ENCODE assay signal across 1 cellular context in the genomic region with DNA sequence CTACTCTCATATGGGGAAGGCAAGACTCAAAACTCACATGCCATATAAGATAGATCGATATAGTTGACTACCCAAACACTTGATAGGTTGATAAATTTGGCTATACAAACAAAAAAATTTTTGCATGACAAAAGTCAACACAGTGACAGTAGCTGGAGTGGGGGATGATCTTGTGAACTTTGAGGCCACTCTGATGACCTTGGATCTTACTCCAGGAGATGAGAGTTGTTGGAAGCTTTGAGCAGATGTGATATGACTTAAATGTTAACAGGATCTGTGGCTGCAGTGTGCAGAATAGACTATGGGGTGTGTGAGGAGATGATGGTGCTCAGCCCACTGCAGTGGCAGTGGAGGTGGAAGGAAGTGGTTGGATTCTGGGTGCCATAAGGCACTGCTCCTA.
TF ChIP-seq lines count a peak whose summit lies in the region.

No MANE protein-coding gene starts in this region.

TF ChIP-seq in HepG2, 621 proteins besides CTCF, POLR2A, EP300 and RAD21 (continued from another document and continues in another):
- TF ChIP-seq, protein P1, sequence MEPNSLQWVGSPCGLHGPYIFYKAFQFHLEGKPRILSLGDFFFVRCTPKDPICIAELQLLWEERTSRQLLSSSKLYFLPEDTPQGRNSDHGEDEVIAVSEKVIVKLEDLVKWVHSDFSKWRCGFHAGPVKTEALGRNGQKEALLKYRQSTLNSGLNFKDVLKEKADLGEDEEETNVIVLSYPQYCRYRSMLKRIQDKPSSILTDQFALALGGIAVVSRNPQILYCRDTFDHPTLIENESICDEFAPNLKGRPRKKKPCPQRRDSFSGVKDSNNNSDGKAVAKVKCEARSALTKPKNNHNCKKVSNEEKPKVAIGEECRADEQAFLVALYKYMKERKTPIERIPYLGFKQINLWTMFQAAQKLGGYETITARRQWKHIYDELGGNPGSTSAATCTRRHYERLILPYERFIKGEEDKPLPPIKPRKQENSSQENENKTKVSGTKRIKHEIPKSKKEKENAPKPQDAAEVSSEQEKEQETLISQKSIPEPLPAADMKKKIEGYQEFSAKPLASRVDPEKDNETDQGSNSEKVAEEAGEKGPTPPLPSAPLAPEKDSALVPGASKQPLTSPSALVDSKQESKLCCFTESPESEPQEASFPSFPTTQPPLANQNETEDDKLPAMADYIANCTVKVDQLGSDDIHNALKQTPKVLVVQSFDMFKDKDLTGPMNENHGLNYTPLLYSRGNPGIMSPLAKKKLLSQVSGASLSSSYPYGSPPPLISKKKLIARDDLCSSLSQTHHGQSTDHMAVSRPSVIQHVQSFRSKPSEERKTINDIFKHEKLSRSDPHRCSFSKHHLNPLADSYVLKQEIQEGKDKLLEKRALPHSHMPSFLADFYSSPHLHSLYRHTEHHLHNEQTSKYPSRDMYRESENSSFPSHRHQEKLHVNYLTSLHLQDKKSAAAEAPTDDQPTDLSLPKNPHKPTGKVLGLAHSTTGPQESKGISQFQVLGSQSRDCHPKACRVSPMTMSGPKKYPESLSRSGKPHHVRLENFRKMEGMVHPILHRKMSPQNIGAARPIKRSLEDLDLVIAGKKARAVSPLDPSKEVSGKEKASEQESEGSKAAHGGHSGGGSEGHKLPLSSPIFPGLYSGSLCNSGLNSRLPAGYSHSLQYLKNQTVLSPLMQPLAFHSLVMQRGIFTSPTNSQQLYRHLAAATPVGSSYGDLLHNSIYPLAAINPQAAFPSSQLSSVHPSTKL (CRISPR knock-in tag; IDR thresholded peaks at IDR 0.05), result peak; percentile 33; the same call in 1 of the 2 replicates
- 0 out of 2 replicates have a peak, but pooled peaks have one; percentile 29 for TF ChIP-seq ARID3A (IDR thresholded peaks at IDR 0.05; ENCODE audit: low read depth, low read length)
- no peak for TF ChIP-seq ZNF776 (CRISPR knock-in tag; IDR thresholded peaks at IDR 0.05)
- no peak for TF ChIP-seq ZNF839 (CRISPR knock-in tag; IDR thresholded peaks at IDR 0.05; ENCODE audit: borderline replicate concordance)
- no peak for TF ChIP-seq SOX6 (IDR thresholded peaks at IDR 0.05)
- peak; percentile 85 for TF ChIP-seq SOX6 (CRISPR knock-in tag; IDR thresholded peaks at IDR 0.05)
- TF ChIP-seq NR2F1 (CRISPR knock-in tag; IDR thresholded peaks at IDR 0.05), result peak in 1 of 2 experiments; percentile 69; a peak in 2 of 4 replicates
- TF ChIP-seq SALL1 (CRISPR knock-in tag; IDR thresholded peaks at IDR 0.05), result peak; percentile 62
- TF ChIP-seq CENPX (CRISPR knock-in tag; IDR thresholded peaks at IDR 0.05), result no peak
- TF ChIP-seq SOX5 (CRISPR knock-in tag; IDR thresholded peaks at IDR 0.05; ENCODE audit: borderline replicate concordance), result peak; percentile 69; the same call in 1 of the 2 replicates
- TF ChIP-seq ZNF790 (CRISPR knock-in tag; IDR thresholded peaks at IDR 0.05; ENCODE audit: borderline replicate concordance), result no peak
- TF ChIP-seq, protein P2, sequence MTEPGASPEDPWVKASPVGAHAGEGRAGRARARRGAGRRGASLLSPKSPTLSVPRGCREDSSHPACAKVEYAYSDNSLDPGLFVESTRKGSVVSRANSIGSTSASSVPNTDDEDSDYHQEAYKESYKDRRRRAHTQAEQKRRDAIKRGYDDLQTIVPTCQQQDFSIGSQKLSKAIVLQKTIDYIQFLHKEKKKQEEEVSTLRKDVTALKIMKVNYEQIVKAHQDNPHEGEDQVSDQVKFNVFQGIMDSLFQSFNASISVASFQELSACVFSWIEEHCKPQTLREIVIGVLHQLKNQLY (CRISPR knock-in tag; IDR thresholded peaks at IDR 0.05), result 0 out of 2 replicates have a peak, but pooled peaks have one; percentile 41
- no peak for TF ChIP-seq SKI (IDR thresholded peaks at IDR 0.05; ENCODE audit: partially characterized antibody)
- TF ChIP-seq MED1 (CRISPR knock-in tag; IDR thresholded peaks at IDR 0.05), result peak; percentile 33; the same call in 1 of the 2 replicates
- TF ChIP-seq ZSCAN5A (CRISPR knock-in tag; IDR thresholded peaks at IDR 0.05; ENCODE audit: borderline replicate concordance), result no peak
- TF ChIP-seq RARA (CRISPR knock-in tag; IDR thresholded peaks at IDR 0.05), result peak; percentile 59
- TF ChIP-seq ZNF343 (CRISPR knock-in tag; IDR thresholded peaks at IDR 0.05), result no peak
- no peak for TF ChIP-seq FOXP1 (IDR thresholded peaks at IDR 0.05)
- 0 out of 2 replicates have a peak, but pooled peaks have one; percentile 38 for TF ChIP-seq FOXP1 (CRISPR knock-in tag; IDR thresholded peaks at IDR 0.05)
- no peak for TF ChIP-seq RFX3 (CRISPR knock-in tag; IDR thresholded peaks at IDR 0.05)
- no peak for TF ChIP-seq HDAC2 (CRISPR knock-in tag; IDR thresholded peaks at IDR 0.05)
- TF ChIP-seq NR2F6 (IDR thresholded peaks at IDR 0.05), result peak; percentile 39; the same call in 1 of the 2 replicates
- TF ChIP-seq NR2F6 (CRISPR knock-in tag; IDR thresholded peaks at IDR 0.05), result peak; percentile 52
- TF ChIP-seq IRF2 (CRISPR knock-in tag; IDR thresholded peaks at IDR 0.05), result no peak
- TF ChIP-seq KMT2B (CRISPR knock-in tag; IDR thresholded peaks at IDR 0.05), result no peak
- TF ChIP-seq ZNF124 (CRISPR knock-in tag; IDR thresholded peaks at IDR 0.05), result no peak
- TF ChIP-seq, protein P3, sequence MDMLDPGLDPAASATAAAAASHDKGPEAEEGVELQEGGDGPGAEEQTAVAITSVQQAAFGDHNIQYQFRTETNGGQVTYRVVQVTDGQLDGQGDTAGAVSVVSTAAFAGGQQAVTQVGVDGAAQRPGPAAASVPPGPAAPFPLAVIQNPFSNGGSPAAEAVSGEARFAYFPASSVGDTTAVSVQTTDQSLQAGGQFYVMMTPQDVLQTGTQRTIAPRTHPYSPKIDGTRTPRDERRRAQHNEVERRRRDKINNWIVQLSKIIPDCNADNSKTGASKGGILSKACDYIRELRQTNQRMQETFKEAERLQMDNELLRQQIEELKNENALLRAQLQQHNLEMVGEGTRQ (IDR thresholded peaks at IDR 0.05; ENCODE audit: low read depth, low read length), result no peak
- TF ChIP-seq, protein P3 (CRISPR knock-in tag; IDR thresholded peaks at IDR 0.05; ENCODE audit: borderline replicate concordance), result no peak
- 0 out of 2 replicates have a peak, but pooled peaks have one; percentile 31 for TF ChIP-seq RXRB (CRISPR knock-in tag; IDR thresholded peaks at IDR 0.05; ENCODE audit: borderline replicate concordance)
- TF ChIP-seq TEAD3 (CRISPR knock-in tag; optimal IDR thresholded peaks at IDR 0.05; ENCODE audit: borderline replicate concordance), result peak; percentile 33
- no peak for TF ChIP-seq ARHGAP35 (CRISPR knock-in tag; IDR thresholded peaks at IDR 0.05; ENCODE audit: borderline replicate concordance)
- TF ChIP-seq, protein P4, sequence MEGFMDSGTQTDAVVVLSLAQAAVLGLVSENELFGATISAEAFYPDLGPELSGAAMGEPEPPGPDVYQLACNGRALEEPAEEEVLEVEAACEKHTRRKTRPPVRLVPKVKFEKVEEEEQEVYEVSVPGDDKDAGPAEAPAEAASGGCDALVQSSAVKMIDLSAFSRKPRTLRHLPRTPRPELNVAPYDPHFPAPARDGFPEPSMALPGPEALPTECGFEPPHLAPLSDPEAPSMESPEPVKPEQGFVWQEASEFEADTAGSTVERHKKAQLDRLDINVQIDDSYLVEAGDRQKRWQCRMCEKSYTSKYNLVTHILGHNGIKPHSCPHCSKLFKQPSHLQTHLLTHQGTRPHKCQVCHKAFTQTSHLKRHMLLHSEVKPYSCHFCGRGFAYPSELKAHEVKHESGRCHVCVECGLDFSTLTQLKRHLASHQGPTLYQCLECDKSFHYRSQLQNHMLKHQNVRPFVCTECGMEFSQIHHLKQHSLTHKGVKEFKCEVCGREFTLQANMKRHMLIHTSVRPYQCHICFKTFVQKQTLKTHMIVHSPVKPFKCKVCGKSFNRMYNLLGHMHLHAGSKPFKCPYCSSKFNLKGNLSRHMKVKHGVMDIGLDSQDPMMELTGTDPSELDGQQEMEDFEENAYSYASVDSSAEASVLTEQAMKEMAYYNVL (CRISPR knock-in tag; IDR thresholded peaks at IDR 0.05; ENCODE audit: borderline replicate concordance), result no peak
- TF ChIP-seq ZNF281 (CRISPR knock-in tag; IDR thresholded peaks at IDR 0.05; ENCODE audit: borderline replicate concordance), result peak; percentile 81
- peak; percentile 78 for TF ChIP-seq HNF4A (CRISPR knock-in tag; IDR thresholded peaks at IDR 0.05)
- peak; percentile 70 for TF ChIP-seq FOXA3 (CRISPR knock-in tag; IDR thresholded peaks at IDR 0.05)
- peak; percentile 50; the same call in 1 of the 2 replicates for TF ChIP-seq ONECUT2 (CRISPR knock-in tag; IDR thresholded peaks at IDR 0.05)
- TF ChIP-seq, protein P5, sequence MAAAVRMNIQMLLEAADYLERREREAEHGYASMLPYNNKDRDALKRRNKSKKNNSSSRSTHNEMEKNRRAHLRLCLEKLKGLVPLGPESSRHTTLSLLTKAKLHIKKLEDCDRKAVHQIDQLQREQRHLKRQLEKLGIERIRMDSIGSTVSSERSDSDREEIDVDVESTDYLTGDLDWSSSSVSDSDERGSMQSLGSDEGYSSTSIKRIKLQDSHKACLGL (CRISPR knock-in tag; IDR thresholded peaks at IDR 0.05), result no peak
- TF ChIP-seq ZNF792 (CRISPR knock-in tag; IDR thresholded peaks at IDR 0.05), result no peak
- TF ChIP-seq, protein P6, sequence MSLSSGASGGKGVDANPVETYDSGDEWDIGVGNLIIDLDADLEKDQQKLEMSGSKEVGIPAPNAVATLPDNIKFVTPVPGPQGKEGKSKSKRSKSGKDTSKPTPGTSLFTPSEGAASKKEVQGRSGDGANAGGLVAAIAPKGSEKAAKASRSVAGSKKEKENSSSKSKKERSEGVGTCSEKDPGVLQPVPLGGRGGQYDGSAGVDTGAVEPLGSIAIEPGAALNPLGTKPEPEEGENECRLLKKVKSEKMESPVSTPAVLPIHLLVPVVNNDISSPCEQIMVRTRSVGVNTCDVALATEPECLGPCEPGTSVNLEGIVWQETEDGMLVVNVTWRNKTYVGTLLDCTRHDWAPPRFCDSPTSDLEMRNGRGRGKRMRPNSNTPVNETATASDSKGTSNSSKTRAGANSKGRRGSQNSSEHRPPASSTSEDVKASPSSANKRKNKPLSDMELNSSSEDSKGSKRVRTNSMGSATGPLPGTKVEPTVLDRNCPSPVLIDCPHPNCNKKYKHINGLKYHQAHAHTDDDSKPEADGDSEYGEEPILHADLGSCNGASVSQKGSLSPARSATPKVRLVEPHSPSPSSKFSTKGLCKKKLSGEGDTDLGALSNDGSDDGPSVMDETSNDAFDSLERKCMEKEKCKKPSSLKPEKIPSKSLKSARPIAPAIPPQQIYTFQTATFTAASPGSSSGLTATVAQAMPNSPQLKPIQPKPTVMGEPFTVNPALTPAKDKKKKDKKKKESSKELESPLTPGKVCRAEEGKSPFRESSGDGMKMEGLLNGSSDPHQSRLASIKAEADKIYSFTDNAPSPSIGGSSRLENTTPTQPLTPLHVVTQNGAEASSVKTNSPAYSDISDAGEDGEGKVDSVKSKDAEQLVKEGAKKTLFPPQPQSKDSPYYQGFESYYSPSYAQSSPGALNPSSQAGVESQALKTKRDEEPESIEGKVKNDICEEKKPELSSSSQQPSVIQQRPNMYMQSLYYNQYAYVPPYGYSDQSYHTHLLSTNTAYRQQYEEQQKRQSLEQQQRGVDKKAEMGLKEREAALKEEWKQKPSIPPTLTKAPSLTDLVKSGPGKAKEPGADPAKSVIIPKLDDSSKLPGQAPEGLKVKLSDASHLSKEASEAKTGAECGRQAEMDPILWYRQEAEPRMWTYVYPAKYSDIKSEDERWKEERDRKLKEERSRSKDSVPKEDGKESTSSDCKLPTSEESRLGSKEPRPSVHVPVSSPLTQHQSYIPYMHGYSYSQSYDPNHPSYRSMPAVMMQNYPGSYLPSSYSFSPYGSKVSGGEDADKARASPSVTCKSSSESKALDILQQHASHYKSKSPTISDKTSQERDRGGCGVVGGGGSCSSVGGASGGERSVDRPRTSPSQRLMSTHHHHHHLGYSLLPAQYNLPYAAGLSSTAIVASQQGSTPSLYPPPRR (CRISPR knock-in tag; IDR thresholded peaks at IDR 0.05; ENCODE audit: borderline replicate concordance), result no peak
- TF ChIP-seq MED8 (CRISPR knock-in tag; IDR thresholded peaks at IDR 0.05; ENCODE audit: insufficient replicate concordance), result no peak
